Comparison of ENCODE assay signal across 1 cellular context in genomic region chr19:35040826-35041547, GRCh38.
A peak's percentile ranks its signal among the peaks of the same experiment; 100 is the strongest.
TF ChIP-seq lines count a peak whose summit lies in the region.

No MANE protein-coding gene starts in this region.

TF ChIP-seq in K562, 482 proteins besides CTCF, POLR2A, EP300 and RAD21 (continued from another document and continues in another):
- TF ChIP-seq MXD1 (CRISPR knock-in tag; IDR thresholded peaks at IDR 0.05; ENCODE audit: borderline replicate concordance, poor library complexity, severe bottlenecking) (no peak), ETS1 (conservative IDR thresholded peaks at IDR 0.05; ENCODE audit: control insufficient read depth, low read depth, low read length) (peak; percentile 79), CTBP1 (IDR thresholded peaks at IDR 0.05; ENCODE audit: borderline replicate concordance) (peak; percentile 97), SOX6 (IDR thresholded peaks at IDR 0.05) (peak; percentile 87), MED1 (CRISPR knock-in tag; IDR thresholded peaks at IDR 0.05; ENCODE audit: borderline replicate concordance) (no peak), PREB (CRISPR knock-in tag; IDR thresholded peaks at IDR 0.05) (no peak), ATF6 (CRISPR knock-in tag; IDR thresholded peaks at IDR 0.05) (no peak), DACH1 (IDR thresholded peaks at IDR 0.05; ENCODE audit: partially characterized antibody) (no peak), HDAC6 (IDR thresholded peaks at IDR 0.05; ENCODE audit: low read depth, low read length) (no peak), ZKSCAN3 (CRISPR knock-in tag; IDR thresholded peaks at IDR 0.05) (no peak), SMAD3 (CRISPR knock-in tag; conservative IDR thresholded peaks at IDR 0.05) (no peak), TGIF2 (CRISPR knock-in tag; IDR thresholded peaks at IDR 0.05) (no peak), CBFA2T2 (conservative IDR thresholded peaks at IDR 0.05) (peak; percentile 77), CBX8 (IDR thresholded peaks at IDR 0.05; ENCODE audit: borderline replicate concordance, extremely low read depth, low read depth, low read length, poor library complexity, severe bottlenecking) (no peak), MAFK (IDR thresholded peaks at IDR 0.05; ENCODE audit: low read length) (no peak), PCBP2 (IDR thresholded peaks at IDR 0.05; ENCODE audit: low read depth, low read length, poor library complexity, severe bottlenecking) (no peak), ZNF830 (CRISPR knock-in tag; IDR thresholded peaks at IDR 0.05) (no peak), ZNF174 (CRISPR knock-in tag; IDR thresholded peaks at IDR 0.05) (no peak), KLF10 (CRISPR knock-in tag; IDR thresholded peaks at IDR 0.05) (no peak), ASH1L (IDR thresholded peaks at IDR 0.05; ENCODE audit: borderline replicate concordance, low read depth, partially characterized antibody) (no peak), CBX2 (IDR thresholded peaks at IDR 0.05; ENCODE audit: insufficient read depth, low read length, poor library complexity, severe bottlenecking) (no peak), PHB (CRISPR knock-in tag; IDR thresholded peaks at IDR 0.05) (no peak), RFX7 (CRISPR knock-in tag; IDR thresholded peaks at IDR 0.05) (no peak), E2F4 (CRISPR knock-in tag; IDR thresholded peaks at IDR 0.05; ENCODE audit: low read depth) (no peak), ZNF668 (CRISPR knock-in tag; IDR thresholded peaks at IDR 0.05) (peak; percentile 48; the same call in 1 of the 2 replicates), EHMT2 (IDR thresholded peaks at IDR 0.05) (no peak), HDGF (IDR thresholded peaks at IDR 0.05) (no peak; the same call in 1 of the 2 replicates), PTTG1 (tag; IDR thresholded peaks at IDR 0.05; ENCODE audit: low read depth) (no peak), NKRF (IDR thresholded peaks at IDR 0.05; ENCODE audit: borderline replicate concordance) (no peak), HBP1 (CRISPR knock-in tag; IDR thresholded peaks at IDR 0.05) (no peak), ZNF644 (tag; IDR thresholded peaks at IDR 0.05; ENCODE audit: low read depth) (peak; percentile 58; the same call in 1 of the 2 replicates), BRCA1 (IDR thresholded peaks at IDR 0.05) (no peak), BRCA1 (CRISPR knock-in tag; IDR thresholded peaks at IDR 0.05) (no peak), ZNF584 (CRISPR knock-in tag; IDR thresholded peaks at IDR 0.05; ENCODE audit: low read depth) (peak; percentile 92), SRSF7 (optimal IDR thresholded peaks at IDR 0.05; ENCODE audit: low read depth, low read length) (no peak), NFIX (CRISPR knock-in tag; IDR thresholded peaks at IDR 0.05; ENCODE audit: low read depth) (no peak), MCM5 (IDR thresholded peaks at IDR 0.05; ENCODE audit: low read depth) (no peak), NR2F6 (CRISPR knock-in tag; IDR thresholded peaks at IDR 0.05) (no peak), RAD51 (IDR thresholded peaks at IDR 0.05; ENCODE audit: borderline replicate concordance, low read depth) (peak; percentile 62; the same call in 1 of the 2 replicates), SMARCC2 (IDR thresholded peaks at IDR 0.05; ENCODE audit: low read depth) (0 out of 2 replicates have a peak, but pooled peaks have one; percentile 30), TCF3 (CRISPR knock-in tag; IDR thresholded peaks at IDR 0.05) (peak; percentile 83), FOSL1 (tag; conservative IDR thresholded peaks at IDR 0.05) (peak; percentile 34; the same call in 1 of the 2 replicates), GMEB1 (CRISPR knock-in tag; IDR thresholded peaks at IDR 0.05) (peak; percentile 42; the same call in 1 of the 2 replicates), ZNF274 (IDR thresholded peaks at IDR 0.05; ENCODE audit: borderline replicate concordance, low read depth, low read length) (no peak), RFX1 (IDR thresholded peaks at IDR 0.05) (no peak), TAF15 (IDR thresholded peaks at IDR 0.05; ENCODE audit: low read depth, low read length) (no peak), MLX (CRISPR knock-in tag; conservative IDR thresholded peaks at IDR 0.05) (no peak), DEAF1 (CRISPR knock-in tag; IDR thresholded peaks at IDR 0.05) (no peak), MEF2D (tag; conservative IDR thresholded peaks at IDR 0.05; ENCODE audit: low read depth) (peak; percentile 67), MTA1 (IDR thresholded peaks at IDR 0.05; ENCODE audit: borderline replicate concordance) (peak; percentile 46; the same call in 1 of the 2 replicates), SAFB (IDR thresholded peaks at IDR 0.05; ENCODE audit: borderline replicate concordance, low read depth, low read length) (no peak), SMC3 (conservative IDR thresholded peaks at IDR 0.05; ENCODE audit: insufficient read depth, low read depth, low read length) (no peak), ZNF134 (CRISPR knock-in tag; conservative IDR thresholded peaks at IDR 0.05) (peak; percentile 54; the same call in 1 of the 2 replicates), GTF2E2 (tag; IDR thresholded peaks at IDR 0.05) (no peak), RBM17 (IDR thresholded peaks at IDR 0.05; ENCODE audit: borderline replicate concordance, low read depth, low read length) (no peak), ZHX1 (conservative IDR thresholded peaks at IDR 0.05; ENCODE audit: low read length) (no peak)
